Comparison of ENCODE assay signal across 13 cellular contexts in genomic region chr10:84499846-84500245, GRCh38.
A peak's percentile ranks its signal among the peaks of the same experiment; 100 is the strongest.
DNase-seq lines count a peak whose midpoint lies in the region; ATAC-seq, FAIRE-seq and TF ChIP-seq lines count a peak whose summit lies in the region.
"Had no signal": no experiment of that assay in that cellular context is flagged by ENCODE, and none has a peak within 500 bp of the region (broad histone marks: within the 10 kb centered on the region; RNA-seq: fewer than 3 reads in every experiment).

No MANE protein-coding gene starts in this region.

- no peak for TF ChIP-seq RAD21 in HepG2 (CRISPR knock-in tag; IDR thresholded peaks at IDR 0.05)

- no peak for DNase-seq in HepG2 (ENCODE audit: low spot score)
- no peak for DNase-seq in right lobe of liver
- DNase-seq in Kasumi-1 (lab: John Stamatoyannopoulos, UW): peak; percentile 81 to 88
- no peak for DNase-seq in glutamatergic neuron
- DNase-seq in activated CD4-positive, alpha-beta T cell treated with anti-CD3 and anti-CD28 coated beads, Interleukin-2, amount 50 U/mL, for 1 hour: no peak
- no peak for DNase-seq in BE2C
- DNase-seq in mesenteric fat pad (ENCODE audit: low spot score): no peak
- DNase-seq in NCI-H1092 (lab: John Stamatoyannopoulos, UW): no peak
- DNase-seq: activated CD4-positive, alpha-beta T cell treated with anti-CD3 and anti-CD28 coated beads for 36 hours; amygdala; NCI-H1105 treated with DMSO at 0.1 percent for 48 hours had no signal

- POLR2A ChIA-PET in HepG2 (lab: Yijun Ruan, JAX): no interaction called here

- TF ChIP-seq POLR2A in HepG2 (IDR thresholded peaks at IDR 0.05; ENCODE audit: insufficient read depth in 1 of 2, low read depth in 2 of 2, low read length in 2 of 2) (no peak), right lobe of liver (IDR thresholded peaks at IDR 0.05) (no peak)

- H3K9ac ChIP-seq in HepG2 (ENCODE audit: insufficient read depth, low read depth, low read length): no peak overlapping the region

- peaks cover 3% of the 10 kb centered on the region for H3K79me2 ChIP-seq in HepG2 (ENCODE audit: insufficient read depth, low read length)

- peaks cover 3% of the 10 kb centered on the region for H3K27me3 Mint-ChIP-seq in glutamatergic neuron (ENCODE audit: unreplicated experiment)
- H3K27me3 Mint-ChIP-seq: activated CD4-positive, alpha-beta T cell treated with anti-CD3 and anti-CD28 coated beads for 36 hours had no signal

- 97% methylated on average over 3 of the region's 3 CpGs for WGBS in HepG2 (ENCODE audit: low lambda C conversion rate)
- WGBS in right lobe of liver (ENCODE audit: insufficient coverage, low coverage, low lambda C conversion rate, missing lambda C conversion rate): 78% methylated on average over 3 of the region's 3 CpGs

- H3K4me1 ChIP-seq in HepG2 (ENCODE audit: insufficient read depth, low read length): peaks cover 34% of the 10 kb centered on the region
- peaks cover 0 to 6% (median 0%) of the 10 kb centered on the region in 4 donors for H3K4me1 ChIP-seq in right lobe of liver
- H3K4me1 ChIP-seq in BE2C: no peaks in the 10 kb centered on the region

- no peak for TF ChIP-seq CTCF in HepG2 (CRISPR knock-in tag; IDR thresholded peaks at IDR 0.05)
- TF ChIP-seq CTCF in right lobe of liver (IDR thresholded peaks at IDR 0.05): no peak
- no peak for TF ChIP-seq CTCF in glutamatergic neuron (IDR thresholded peaks at IDR 0.05; ENCODE audit: partially characterized antibody, unreplicated experiment)
- no peak for TF ChIP-seq CTCF in BE2C (IDR thresholded peaks at IDR 0.05; ENCODE audit: low read depth, low read length)

- H3K9me3 ChIP-seq in HepG2 (ENCODE audit: low read length) (no peaks in the 10 kb centered on the region), right lobe of liver (no peaks in the 10 kb centered on the region), BE2C (no peaks in the 10 kb centered on the region)
- H3K9me3 ChIP-seq: vagina had no signal

- H3K4me3 ChIP-seq in HepG2 (replicated peaks in 1 of 3; ENCODE audit: insufficient read depth in 1 of 3, low read depth in 2 of 3, low read length in 3 of 3): no peak overlapping the region
- no peak overlapping the region for H3K4me3 ChIP-seq in right lobe of liver
- no peak overlapping the region for H3K4me3 ChIP-seq in BE2C (ENCODE audit: low read depth, low read length)
- H3K4me3 ChIP-seq: vagina had no signal

- no peaks in the 10 kb centered on the region for H4K20me1 ChIP-seq in HepG2 (ENCODE audit: insufficient read depth, low read length)

- H3K27me3 ChIP-seq in HepG2 (ENCODE audit: control insufficient read depth in 1 of 2, insufficient read depth in 2 of 2, low read length in 2 of 2) (no peaks in the 10 kb centered on the region), right lobe of liver (no peaks in the 10 kb centered on the region), BE2C (no peaks in the 10 kb centered on the region)
- H3K27me3 ChIP-seq: vagina had no signal

- no peak overlapping the region for H3K4me3 Mint-ChIP-seq in glutamatergic neuron (ENCODE audit: unreplicated experiment)
- H3K4me3 Mint-ChIP-seq: activated CD4-positive, alpha-beta T cell treated with anti-CD3 and anti-CD28 coated beads for 36 hours had no signal

- peak overlapping the region; percentile 84 for H3K27ac Mint-ChIP-seq in glutamatergic neuron (ENCODE audit: unreplicated experiment)
- H3K27ac Mint-ChIP-seq: activated CD4-positive, alpha-beta T cell treated with anti-CD3 and anti-CD28 coated beads for 36 hours had no signal

- peaks cover 9% of the 10 kb centered on the region for H3K4me1 Mint-ChIP-seq in glutamatergic neuron (ENCODE audit: low read depth, unreplicated experiment)

- BruUV-seq in HepG2 (replicated peaks; lab: Mats Ljungman, UMichigan): no TSS peak

- intact Hi-C loops in HepG2 (cut with micrococcal nuclease; ENCODE audit: unreplicated experiment) (no loop called here), right lobe of liver (cut with DNase I) (no loop called here)

- FAIRE-seq in HepG2 (lab: Jason Lieb, UNC): no peak

- peaks cover 3% of the 10 kb centered on the region for H3K9me3 Mint-ChIP-seq in glutamatergic neuron (ENCODE audit: unreplicated experiment)

- H3K27ac ChIP-seq in HepG2 (ENCODE audit: extremely low read length, insufficient read depth, low read length) (peak overlapping the region; percentile 40), right lobe of liver (no peak overlapping the region)
- H3K27ac ChIP-seq: vagina had no signal

- CTCF ChIA-PET in HepG2 (lab: Yijun Ruan, JAX; ENCODE audit: low intra/inter-chr PET ratio, low total read pairs): no interaction called here

- H3K36me3 Mint-ChIP-seq in glutamatergic neuron (ENCODE audit: unreplicated experiment): no peaks in the 10 kb centered on the region

- ATAC-seq in HepG2: no peak
- ATAC-seq in right lobe of liver: no peak
- ATAC-seq: activated CD4-positive, alpha-beta T cell treated with anti-CD3 and anti-CD28 coated beads for 36 hours; Right ventricle myocardium inferior had no signal

- in situ Hi-C loops in HepG2 (cut with HindIII; ENCODE audit: extremely low pct_ligation_motif_present, low pct_unique_long_range_greater_than_20kb): no loop called here

- H3K36me3 ChIP-seq in HepG2 (replicated peaks in 1 of 2; ENCODE audit: control insufficient read depth in 1 of 2, insufficient read depth in 2 of 2, low read length in 2 of 2) (no peaks in the 10 kb centered on the region), right lobe of liver (no peaks in the 10 kb centered on the region), BE2C (no peaks in the 10 kb centered on the region)
- H3K36me3 ChIP-seq: vagina had no signal

- H3K4me2 ChIP-seq in HepG2 (ENCODE audit: low read depth, low read length): no peak overlapping the region

- TF ChIP-seq EP300 in HepG2 (IDR thresholded peaks at IDR 0.05; ENCODE audit: low read depth in 2 of 2, low read length in 2 of 2) (no peak), HepG2 (CRISPR knock-in tag; IDR thresholded peaks at IDR 0.05; ENCODE audit: borderline replicate concordance) (no peak)

- H2AFZ ChIP-seq in HepG2 (ENCODE audit: low read length): no peak overlapping the region

TF ChIP-seq in HepG2, 621 proteins besides CTCF, POLR2A, EP300 and RAD21:
- TF ChIP-seq MTA3 (CRISPR knock-in tag; IDR thresholded peaks at IDR 0.05) (no peak), ZNF572 (CRISPR knock-in tag; IDR thresholded peaks at IDR 0.05) (no peak), CSRNP2 (CRISPR knock-in tag; conservative IDR thresholded peaks at IDR 0.05; ENCODE audit: low read depth) (no peak), SMARCC2 (IDR thresholded peaks at IDR 0.05) (no peak), ZNF792 (CRISPR knock-in tag; IDR thresholded peaks at IDR 0.05) (no peak), ZNF816 (CRISPR knock-in tag; IDR thresholded peaks at IDR 0.05; ENCODE audit: borderline replicate concordance) (no peak), RBM22 (optimal IDR thresholded peaks at IDR 0.05; ENCODE audit: low read length) (no peak)
TF ChIP-seq in HepG2: peak in this region for 0.

Comparison
In these comparisons a context has a peak if more than half of its experiments do, and no peak if none do; other contexts are left out.
1. DNase-seq: peak in Kasumi-1 (2 of 2); none in HepG2 (single experiment), right lobe of liver (0 of 3), glutamatergic neuron (single experiment), activated CD4-positive, alpha-beta T cell treated with anti-CD3 and anti-CD28 coated beads, Interleukin-2, amount 50 U/mL, for 1 hour (single experiment), BE2C (single experiment), mesenteric fat pad (single experiment) and NCI-H1092 (single experiment).